In the genomic region with DNA sequence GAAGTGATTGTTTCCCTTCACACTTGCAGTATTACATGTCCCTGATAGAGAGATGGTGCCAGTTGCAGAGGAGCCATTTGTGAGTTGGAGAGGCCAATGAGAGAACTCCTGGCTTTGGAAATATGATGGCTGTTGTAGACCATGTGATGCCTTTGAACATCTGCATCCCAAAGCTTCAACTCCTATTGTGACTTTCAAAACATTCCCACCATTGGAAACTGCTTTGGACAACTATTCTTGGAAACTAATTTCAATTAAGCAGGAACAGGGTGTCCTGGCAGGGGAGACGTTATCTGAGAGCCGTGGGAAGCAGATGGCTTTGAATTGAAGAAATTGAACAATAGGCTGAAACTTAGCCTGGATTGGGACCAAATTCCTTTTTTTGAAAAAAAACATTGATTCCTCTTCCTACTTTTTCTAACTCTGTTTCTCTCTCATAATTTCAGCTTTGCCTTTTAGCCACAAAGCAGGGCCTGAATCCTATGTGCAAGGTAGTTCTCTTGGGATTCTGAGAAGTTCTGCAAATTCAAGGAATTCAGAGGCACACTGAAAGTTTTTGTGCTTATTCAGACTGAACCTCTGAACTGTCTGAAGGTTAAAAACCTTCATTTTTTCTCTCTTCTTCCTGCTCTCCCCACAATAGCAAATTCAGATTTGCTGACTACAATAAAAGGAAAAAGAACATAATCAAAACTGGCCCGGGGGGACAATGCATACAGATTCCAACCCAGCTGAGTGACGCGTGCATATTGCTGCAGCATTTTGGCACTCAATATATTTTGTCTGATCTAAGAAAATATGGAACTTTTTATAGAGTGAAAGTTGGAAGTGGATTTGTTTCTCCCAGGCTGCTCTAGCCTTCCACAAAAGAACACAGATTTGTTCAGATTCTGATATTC, we compare ENCODE assay signal across 18 cellular contexts.
DNase-seq lines count a peak whose midpoint lies in the region; ATAC-seq and TF ChIP-seq lines count a peak whose summit lies in the region.
"Had no signal": no experiment of that assay in that cellular context is flagged by ENCODE, and none has a peak within 500 bp of the region (broad histone marks: within the 10 kb centered on the region; RNA-seq: fewer than 3 reads in every experiment).

No MANE protein-coding gene starts in this region.

- H3K9me3 Mint-ChIP-seq in neural progenitor cell = no peaks in the 10 kb centered on the region

- H3K27ac Mint-ChIP-seq in neural progenitor cell = no peak overlapping the region
- H3K27ac Mint-ChIP-seq: B cell; CD8-positive, alpha-beta T cell; GM23338 had no signal

- H4K20me1 ChIP-seq in neural progenitor cell (ENCODE audit: low read depth) = no peaks in the 10 kb centered on the region

- 28 to 32% methylated on average over 5 of the region's 5 CpGs for WGBS in heart right ventricle, 2 donors
- WGBS in testis, 2 donors = 26 to 44% methylated on average over 5 of the region's 5 CpGs

- peaks cover 0 to 11% (median 0%) of the 10 kb centered on the region in 11 donors for H3K9me3 ChIP-seq in heart right ventricle
- no peaks in the 10 kb centered on the region for H3K9me3 ChIP-seq in neural progenitor cell (ENCODE audit: low read depth)
- H3K9me3 ChIP-seq in testis = no peaks in the 10 kb centered on the region

- peak; percentile 68 to 96 (median 90) for ATAC-seq in heart right ventricle
- ATAC-seq: CD8-positive, alpha-beta T cell; GM23338; K562 had no signal

- H3K4me3 ChIP-seq in dorsolateral prefrontal cortex (no peak overlapping the region), heart right ventricle (no peak overlapping the region), neural progenitor cell (no peak overlapping the region), testis (no peak overlapping the region)
- H3K4me3 ChIP-seq: GM23338, K562, PC-9 had no signal

- peak overlapping the region; percentile 63 for H2AFZ ChIP-seq in neural progenitor cell (replicated peaks)
- H2AFZ ChIP-seq: GM23338, PC-9 had no signal

- H3K36me3 Mint-ChIP-seq in neural progenitor cell = no peaks in the 10 kb centered on the region
- H3K36me3 Mint-ChIP-seq: CD8-positive, alpha-beta T cell had no signal

- H3K27ac ChIP-seq in dorsolateral prefrontal cortex = peak overlapping the region in 48 of 59 donors; percentile 1 to 80 (median 59)
- peak overlapping the region in 9 of 10 donors; percentile 36 to 77 (median 66) for H3K27ac ChIP-seq in heart right ventricle
- H3K27ac ChIP-seq in neural progenitor cell = no peak overlapping the region
- peak overlapping the region; percentile 27 to 58 for H3K27ac ChIP-seq in testis
- H3K27ac ChIP-seq: PC-9 had no signal

- CTCF ChIA-PET in GM10248 (lab: Yijun Ruan, JAX) = no interaction called here

- DNase-seq in dorsolateral prefrontal cortex = peak in 1 of 10 donors; percentile 14
- DNase-seq in heart right ventricle = peak; percentile 25 to 67
- DNase-seq in neural progenitor cell (ENCODE audit: low spot score) = peak; percentile 36
- peak; percentile 61 for DNase-seq in testis
- no peak for DNase-seq in GM10248 (ENCODE audit: extremely low spot score)
- no peak for DNase-seq in NCI-H524 (lab: John Stamatoyannopoulos, UW)
- no peak for DNase-seq in epidermal melanocyte (ENCODE audit: insufficient read length, low spot score)
- DNase-seq: ACHN; CD8-positive, alpha-beta T cell; DND-41; GDM1; NCI-H1048; NCI-H345; NCI-H69; PC-9 had no signal

- H3K27me3 Mint-ChIP-seq in neural progenitor cell (ENCODE audit: insufficient read depth, low read depth) = no peaks in the 10 kb centered on the region
- H3K27me3 Mint-ChIP-seq: B cell had no signal

- H3K4me3 Mint-ChIP-seq in neural progenitor cell = no peak overlapping the region
- H3K4me3 Mint-ChIP-seq: B cell; CD8-positive, alpha-beta T cell; GM23338 had no signal

- intact Hi-C loops in dorsolateral prefrontal cortex (cut with DNase I) (no loop called here), heart right ventricle (cut with DNase I) (no loop called here), testis (cut with DNase I; ENCODE audit: low total_unique reads) (no loop called here)

- H3K27me3 ChIP-seq in dorsolateral prefrontal cortex = no peaks in the 10 kb centered on the region
- no peaks in the 10 kb centered on the region for H3K27me3 ChIP-seq in heart right ventricle
- no peaks in the 10 kb centered on the region for H3K27me3 ChIP-seq in neural progenitor cell
- H3K27me3 ChIP-seq in testis = no peaks in the 10 kb centered on the region

- peaks cover 10% of the 10 kb centered on the region for H3K4me1 Mint-ChIP-seq in neural progenitor cell
- H3K4me1 Mint-ChIP-seq: B cell, GM23338 had no signal

- no peaks in the 10 kb centered on the region for H3K36me3 ChIP-seq in heart right ventricle
- no peaks in the 10 kb centered on the region for H3K36me3 ChIP-seq in neural progenitor cell
- no peaks in the 10 kb centered on the region for H3K36me3 ChIP-seq in testis (ENCODE audit: low read depth, missing control alignments)

- peaks cover 6% of the 10 kb centered on the region for H3F3A ChIP-seq in neural progenitor cell (ENCODE audit: low read depth)

- H3K9ac ChIP-seq in neural progenitor cell = no peak overlapping the region

- POLR2A ChIA-PET in GM10248 (lab: Yijun Ruan, JAX) = no interaction called here

- peak overlapping the region; percentile 55 for H3K4me2 ChIP-seq in neural progenitor cell
- H3K4me2 ChIP-seq: GM23338, PC-9 had no signal

- no peak for TF ChIP-seq POLR2A in testis (IDR thresholded peaks at IDR 0.05)

- H3K79me2 ChIP-seq in neural progenitor cell (ENCODE audit: low read depth) = no peaks in the 10 kb centered on the region

- TF ChIP-seq CTCF in dorsolateral prefrontal cortex (IDR thresholded peaks at IDR 0.05 in 54 of 56, conservative IDR thresholded peaks at IDR 0.05 in 2 of 56; ENCODE audit: low read depth in 1 of 56, partially characterized antibody in 56 of 56) (no peak), heart right ventricle (IDR thresholded peaks at IDR 0.05) (no peak), neural progenitor cell (IDR thresholded peaks at IDR 0.05) (no peak), testis (IDR thresholded peaks at IDR 0.05) (no peak), GM10248 (IDR thresholded peaks at IDR 0.05; ENCODE audit: control extremely low read depth, extremely low read depth, low read depth, missing control alignments) (no peak)

- peaks cover 7 to 43% (median 21%) of the 10 kb centered on the region in 9 donors for H3K4me1 ChIP-seq in heart right ventricle
- peaks cover 15% of the 10 kb centered on the region for H3K4me1 ChIP-seq in neural progenitor cell
- H3K4me1 ChIP-seq in testis = peaks cover 22% of the 10 kb centered on the region

Comparison
In these comparisons a context has a peak if more than half of its experiments do, and no peak if none do; other contexts are left out.
1. DNase-seq: peak in heart right ventricle (2 of 2), neural progenitor cell (single experiment) and testis (single experiment); none in GM10248 (single experiment), NCI-H524 (0 of 2) and epidermal melanocyte (single experiment).